ENCODE assay signal across 15 cellular contexts in genomic region chr3:19107719-19108118, GRCh38. TPM values are rescaled to one million over a fixed set of nuclear protein-coding genes. Genes with fewer than 3 reads are reported as not detected.
DNase-seq lines count a peak whose midpoint lies in the region; ATAC-seq and TF ChIP-seq lines count a peak whose summit lies in the region.
"Had no signal": no experiment of that assay in that cellular context is flagged by ENCODE, and none has a peak within 500 bp of the region (broad histone marks: within the 10 kb centered on the region; RNA-seq: fewer than 3 reads in every experiment).

No MANE protein-coding gene starts in this region.

- peak overlapping the region; percentile 57 for H3K18ac ChIP-seq in neuronal stem cell (ENCODE audit: low read length)

- no peak overlapping the region for H2BK5ac ChIP-seq in neuronal stem cell (ENCODE audit: low read length)

- H2AK5ac ChIP-seq in neuronal stem cell (ENCODE audit: low read depth, low read length): peak overlapping the region; percentile 19

- H2BK15ac ChIP-seq in neuronal stem cell (ENCODE audit: low read length): no peak overlapping the region

- H3K23ac ChIP-seq in neuronal stem cell (ENCODE audit: low read depth, low read length, poor library complexity): peak overlapping the region; percentile 65

- no peak overlapping the region for H3K4ac ChIP-seq in neuronal stem cell (ENCODE audit: low read length)

- no peak for ATAC-seq in HG03457 (IDR thresholded peaks at IDR 0.05; ENCODE audit: unreplicated experiment)

- no peak overlapping the region for H4K8ac ChIP-seq in neuronal stem cell (ENCODE audit: low read depth, low read length)

- no peaks in the 10 kb centered on the region for H3K27me3 ChIP-seq in neuronal stem cell (ENCODE audit: control insufficient read depth in 3 of 3, insufficient read depth in 3 of 3, low read depth in 1 of 3, low read length in 3 of 3)
- H3K27me3 ChIP-seq: BLaER1 treated with 17β-estradiol and CSF1 and Interleukin-3, amounts not matched to agents 10 nM and 100 nM had no signal

- TF ChIP-seq CTCF in coronary artery (IDR thresholded peaks at IDR 0.05): no peak

- no peak overlapping the region for H4K91ac ChIP-seq in neuronal stem cell (ENCODE audit: low read depth, low read length, poor library complexity)

- H2BK12ac ChIP-seq in neuronal stem cell (ENCODE audit: low read length): no peak overlapping the region

- no peak overlapping the region for H3K4me2 ChIP-seq in neuronal stem cell (ENCODE audit: insufficient read depth, low read length, poor library complexity, severe bottlenecking)
- H3K4me2 ChIP-seq: BLaER1 treated with 17β-estradiol and CSF1 and Interleukin-3, amounts not matched to agents 10 nM and 100 nM had no signal

- DNase-seq in NCI-H748 (lab: John Stamatoyannopoulos, UW; ENCODE audit: unreplicated experiment) (peak; percentile 16), NCI-H748 treated with DMSO at 0.1 percent for 48 hours (lab: John Stamatoyannopoulos, UW) (no peak), globus pallidus (ENCODE audit: low spot score) (peak; percentile 5), neuronal stem cell (ENCODE audit: low spot score) (no peak), coronary artery (ENCODE audit: low spot score) (no peak), AG20443 (ENCODE audit: low spot score) (no peak)
- DNase-seq in activated effector memory CD4-positive, alpha-beta T cell treated with Interleukin-2 at 50 U/mL for 16 hours: no peak
- DNase-seq: Calu3; CD4-positive, CD25-positive, alpha-beta regulatory T cell; DMS 273 treated with DMSO at 0.1 percent for 48 hours had no signal

- no peaks in the 10 kb centered on the region for H3K79me1 ChIP-seq in neuronal stem cell (ENCODE audit: low read depth, low read length)

- H3K9ac ChIP-seq in neuronal stem cell (ENCODE audit: low read depth, low read length, poor library complexity): no peak overlapping the region
- H3K9ac ChIP-seq: BLaER1 treated with 17β-estradiol and CSF1 and Interleukin-3, amounts not matched to agents 10 nM and 100 nM had no signal

- H3K4me3 ChIP-seq in neuronal stem cell (ENCODE audit: low read length in 2 of 2): no peak overlapping the region
- H3K4me3 ChIP-seq in coronary artery: no peak overlapping the region
- H3K4me3 ChIP-seq: BLaER1 treated with 17β-estradiol and CSF1 and Interleukin-3, amounts not matched to agents 10 nM and 100 nM; HAP-1 had no signal

- no peaks in the 10 kb centered on the region for H3K36me3 ChIP-seq in neuronal stem cell (replicated peaks in 1 of 2; ENCODE audit: control insufficient read depth in 2 of 2, insufficient read depth in 2 of 2, low read length in 2 of 2)
- H3K36me3 ChIP-seq: BLaER1 treated with 17β-estradiol and CSF1 and Interleukin-3, amounts not matched to agents 10 nM and 100 nM; HAP-1 had no signal

- H3K4me1 ChIP-seq in neuronal stem cell (ENCODE audit: control insufficient read depth in 2 of 2, insufficient read depth in 1 of 2, low read depth in 1 of 2, low read length in 2 of 2): no peaks in the 10 kb centered on the region
- H3K4me1 ChIP-seq: HAP-1 had no signal

- no peak overlapping the region for H2AFZ ChIP-seq in neuronal stem cell (ENCODE audit: low read length)

- H2BK120ac ChIP-seq in neuronal stem cell (ENCODE audit: low read depth, low read length): no peak overlapping the region

- H3K27ac ChIP-seq in neuronal stem cell (replicated peaks; ENCODE audit: low read length): no peak overlapping the region
- H3K27ac ChIP-seq in coronary artery: no peak overlapping the region
- H3K27ac ChIP-seq: 22Rv1; BLaER1 treated with 17β-estradiol and CSF1 and Interleukin-3, amounts not matched to agents 10 nM and 100 nM; HL-60 had no signal

- peak overlapping the region; percentile 31 for H3K14ac ChIP-seq in neuronal stem cell (ENCODE audit: low read length)

- no CpG with 5 or more reads among the region's 3 CpGs for WGBS in neuronal stem cell (ENCODE audit: extremely low coverage in 2 of 2, insufficient read length in 2 of 2, insufficient replicate concordance in 1 of 2), 2 donors

- peaks cover 0 to 5% of the 10 kb centered on the region in 2 donors for H3K9me3 ChIP-seq in neuronal stem cell (replicated peaks in 1 of 2; ENCODE audit: control insufficient read depth in 2 of 2, insufficient read depth in 1 of 2, low read depth in 1 of 2, low read length in 2 of 2)
- H3K9me3 ChIP-seq: HAP-1 had no signal

RNA-seq across cellular contexts. Expression of gene KCNH8, which starts 40.6 kb away (rescaled TPM):
- 1.6 TPM for polyA plus RNA-seq in neuronal stem cell (2013, experiment 1 of 2)
- 1.4 TPM for polyA plus RNA-seq in neuronal stem cell (2013, experiment 2 of 2)

Comparison
In these comparisons a context has a peak if more than half of its experiments do, and no peak if none do; other contexts are left out.
1. DNase-seq: peak in NCI-H748 (single experiment) and globus pallidus (single experiment); none in NCI-H748 treated with DMSO at 0.1 percent for 48 hours (single experiment), neuronal stem cell (single experiment), activated effector memory CD4-positive, alpha-beta T cell treated with Interleukin-2 at 50 U/mL for 16 hours (single experiment), coronary artery (single experiment) and AG20443 (single experiment).